13 cellular contexts compared by ENCODE assay signal in the genomic region with DNA sequence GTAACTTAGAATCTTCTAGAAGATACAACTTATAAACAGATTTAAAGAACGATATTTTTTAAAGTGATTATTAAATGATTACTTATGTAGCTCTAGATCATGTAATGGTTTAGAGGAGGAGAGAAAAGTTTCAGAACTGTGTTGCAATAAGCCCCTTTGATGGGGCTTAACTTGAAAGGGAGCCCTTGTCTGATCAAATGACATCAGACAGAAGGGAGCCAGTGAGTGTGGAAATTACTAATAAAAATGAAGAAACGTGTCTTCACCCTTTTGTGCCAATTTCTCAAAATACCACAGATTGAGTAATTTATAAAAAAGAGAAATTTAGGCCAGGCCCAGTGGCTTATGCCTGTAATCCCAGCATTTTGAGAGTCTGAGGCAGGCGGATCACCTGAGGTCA.
"Had no signal": no experiment of that assay in that cellular context is flagged by ENCODE, and none has a peak within 500 bp of the region (broad histone marks: within the 10 kb centered on the region; RNA-seq: fewer than 3 reads in every experiment).

No MANE protein-coding gene starts in this region.

- H3K36me3 ChIP-seq: lower lobe of right lung had no signal

- H3K4me1 ChIP-seq: lower lobe of right lung, parathyroid adenoma had no signal

- H3K4me3 ChIP-seq: dorsolateral prefrontal cortex, lower lobe of right lung, skin epidermis had no signal

- H2AFZ ChIP-seq: parathyroid adenoma had no signal

- H3K27me3 ChIP-seq: dorsolateral prefrontal cortex had no signal

- FAIRE-seq: bronchial epithelial cell had no signal

- DNase-seq: activated CD4-positive, alpha-beta T cell treated with anti-CD3 and anti-CD28 coated beads, Interleukin-2, amount 50 U/mL, for 4 hours; activated CD8-positive, alpha-beta memory T cell treated with anti-CD3 and anti-CD28 coated beads, Interleukin-2, amount 10 ng/mL, durations not matched to agents 7 days and 5 days; activated gamma-delta T cell; activated T-cell treated with anti-CD3 and anti-CD28 coated beads, Interleukin-2, amount 50 U/mL, for 24 hours; aorta; immature natural killer cell; left cardiac atrium; lower lobe of right lung; naive B cell had no signal

- H3K9ac ChIP-seq: parathyroid adenoma had no signal

- H3K27ac ChIP-seq: dorsolateral prefrontal cortex, lower lobe of right lung, parathyroid adenoma, skin epidermis had no signal

- H3K9me3 ChIP-seq: lower lobe of right lung had no signal

- ATAC-seq: activated CD8-positive, alpha-beta memory T cell treated with anti-CD3 and anti-CD28 coated beads, Interleukin-2, amount 10 ng/mL, durations not matched to agents 7 days and 5 days; left cardiac atrium; lower lobe of right lung had no signal
